Comparison of ENCODE assay signal across 2 cellular contexts in the genomic region with DNA sequence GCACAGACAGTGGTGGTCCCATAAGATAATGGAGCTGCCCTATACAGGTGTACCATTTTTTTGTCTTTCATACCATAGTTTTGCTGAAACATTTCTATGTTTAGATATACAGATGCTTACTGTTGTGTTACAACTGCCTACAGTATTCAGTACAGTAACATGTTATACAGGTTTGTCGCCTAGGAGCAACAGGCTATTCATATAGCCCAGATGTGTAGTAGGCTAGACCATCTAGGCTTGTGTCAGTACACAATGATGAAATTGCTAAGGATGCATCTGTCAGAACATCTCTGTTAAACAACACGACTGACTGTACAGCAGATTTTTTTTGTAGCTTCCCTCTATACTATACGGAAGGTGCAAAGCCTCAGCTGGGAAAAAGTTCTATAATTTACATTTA.
TF ChIP-seq lines count a peak whose summit lies in the region.

No MANE protein-coding gene starts in this region.

TF ChIP-seq in HepG2, 621 proteins besides CTCF, POLR2A, EP300 and RAD21:
- TF ChIP-seq ZSCAN12 (CRISPR knock-in tag; IDR thresholded peaks at IDR 0.05) (no peak), RBM22 (optimal IDR thresholded peaks at IDR 0.05; ENCODE audit: low read length) (peak; percentile 41)

TF ChIP-seq in K562, 482 proteins besides CTCF, POLR2A, EP300 and RAD21:
- no peak for TF ChIP-seq ATF3 (IDR thresholded peaks at IDR 0.05)
- no peak for TF ChIP-seq ATF3 (CRISPR knock-in tag; conservative IDR thresholded peaks at IDR 0.05)
- TF ChIP-seq, protein P1, sequence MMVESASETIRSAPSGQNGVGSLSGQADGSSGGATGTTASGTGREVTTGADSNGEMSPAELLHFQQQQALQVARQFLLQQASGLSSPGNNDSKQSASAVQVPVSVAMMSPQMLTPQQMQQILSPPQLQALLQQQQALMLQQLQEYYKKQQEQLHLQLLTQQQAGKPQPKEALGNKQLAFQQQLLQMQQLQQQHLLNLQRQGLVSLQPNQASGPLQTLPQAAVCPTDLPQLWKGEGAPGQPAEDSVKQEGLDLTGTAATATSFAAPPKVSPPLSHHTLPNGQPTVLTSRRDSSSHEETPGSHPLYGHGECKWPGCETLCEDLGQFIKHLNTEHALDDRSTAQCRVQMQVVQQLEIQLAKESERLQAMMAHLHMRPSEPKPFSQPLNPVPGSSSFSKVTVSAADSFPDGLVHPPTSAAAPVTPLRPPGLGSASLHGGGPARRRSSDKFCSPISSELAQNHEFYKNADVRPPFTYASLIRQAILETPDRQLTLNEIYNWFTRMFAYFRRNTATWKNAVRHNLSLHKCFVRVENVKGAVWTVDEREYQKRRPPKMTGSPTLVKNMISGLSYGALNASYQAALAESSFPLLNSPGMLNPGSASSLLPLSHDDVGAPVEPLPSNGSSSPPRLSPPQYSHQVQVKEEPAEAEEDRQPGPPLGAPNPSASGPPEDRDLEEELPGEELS (CRISPR knock-in tag; IDR thresholded peaks at IDR 0.05; ENCODE audit: borderline replicate concordance) = no peak
- TF ChIP-seq PHF21A (IDR thresholded peaks at IDR 0.05; ENCODE audit: borderline replicate concordance, low read depth) = no peak
- TF ChIP-seq ZNF586 (CRISPR knock-in tag; conservative IDR thresholded peaks at IDR 0.05) = no peak
- TF ChIP-seq RBM17 (IDR thresholded peaks at IDR 0.05; ENCODE audit: borderline replicate concordance, low read depth, low read length) = no peak
- TF ChIP-seq MTA3 (IDR thresholded peaks at IDR 0.05; ENCODE audit: borderline replicate concordance) = no peak
- TF ChIP-seq ZNF778 (CRISPR knock-in tag; IDR thresholded peaks at IDR 0.05) = no peak
- TF ChIP-seq ZNF121 (CRISPR knock-in tag; conservative IDR thresholded peaks at IDR 0.05) = no peak
- no peak for TF ChIP-seq ZNF263 (CRISPR knock-in tag; IDR thresholded peaks at IDR 0.05; ENCODE audit: borderline replicate concordance)
- no peak for TF ChIP-seq HNRNPUL1 (IDR thresholded peaks at IDR 0.05; ENCODE audit: low read length)
